8 cellular contexts compared by ENCODE assay signal in genomic region chr22:41619979-41620645, GRCh38. TPM values are rescaled to one million over a fixed set of nuclear protein-coding genes. Genes with fewer than 3 reads are reported as not detected.
DNase-seq lines count a peak whose midpoint lies in the region; ATAC-seq and TF ChIP-seq lines count a peak whose summit lies in the region.

No MANE protein-coding gene starts in this region.

- DNase-seq in DND-41: peak; percentile 50
- DNase-seq in HFFc6: no peak
- no peak for DNase-seq in Panc1 (ENCODE audit: low read depth, low spot score)
- peak; percentile 57 for DNase-seq in activated naive CD4-positive, alpha-beta T cell treated with Interleukin-2 at 50 U/mL for 16 hours
- peak; percentile 38 for DNase-seq in left cardiac atrium
- peak; percentile 48 to 67 for DNase-seq in psoas muscle
- DNase-seq in 8988T: no peak

- intact Hi-C loops in Panc1 (cut with micrococcal nuclease; ENCODE audit: unreplicated experiment) (no loop called here), left cardiac atrium (cut with DNase I) (no loop called here), psoas muscle (cut with DNase I) (no loop called here)

- H3K4me3 ChIP-seq in DND-41 (ENCODE audit: low read depth in 1 of 2, low read length in 2 of 2) (peak overlapping the region; percentile 64 to 97), Panc1 (ENCODE audit: low read depth in 2 of 2, low read length in 2 of 2) (peak overlapping the region; percentile 71 to 91), psoas muscle (peak overlapping the region; percentile 82)

- H3K79me2 ChIP-seq in DND-41 (ENCODE audit: insufficient read depth, low read length): peaks cover 46% of the 10 kb centered on the region

- peaks cover 34% of the 10 kb centered on the region for H3K4me1 ChIP-seq in DND-41 (ENCODE audit: insufficient read depth, low read length)
- peaks cover 7% of the 10 kb centered on the region; the same call in 1 of the 2 replicates for H3K4me1 ChIP-seq in Panc1 (ENCODE audit: control insufficient read depth, insufficient read depth, low read length)
- peaks cover 26% of the 10 kb centered on the region for H3K4me1 ChIP-seq in psoas muscle

- POLR2A ChIA-PET in Panc1 (lab: Charles Lee): interaction anchor here (0.6 to 1.0 kb wide), 2 partner anchors 16 to 30 kb away, joined by 3 read pairs; no protein-coding TSS in a partner anchor

- H3K9ac ChIP-seq in DND-41 (ENCODE audit: low read depth, low read length): peak overlapping the region; percentile 92

- CTCF ChIA-PET in Panc1 (lab: Charles Lee): no interaction called here

- WGBS in psoas muscle, 3 donors: 3% methylated on average over 25 of the region's 25 CpGs

- H2AFZ ChIP-seq in DND-41 (ENCODE audit: low read depth, low read length): peak overlapping the region; percentile 87

- in situ Hi-C loops in Panc1 (cut with HindIII; ENCODE audit: low pct_unique_long_range_greater_than_20kb, low sequenced_read_pairs): no loop called here

- TF ChIP-seq CTCF in DND-41 (IDR thresholded peaks at IDR 0.05; ENCODE audit: borderline replicate concordance, extremely low read depth, low read length, poor library complexity, severe bottlenecking) (peak; percentile 38), HFFc6 (IDR thresholded peaks at IDR 0.05) (no peak; the same call in 1 of the 2 replicates), Panc1 (IDR thresholded peaks at IDR 0.05) (no peak), psoas muscle (IDR thresholded peaks at IDR 0.05) (no peak)

- peaks cover 14% of the 10 kb centered on the region for H3K36me3 Mint-ChIP-seq in HFFc6 (ENCODE audit: low read depth)

- peaks cover 39% of the 10 kb centered on the region for H3K4me1 Mint-ChIP-seq in HFFc6 (ENCODE audit: low read depth)

- H3K36me3 ChIP-seq in DND-41 (ENCODE audit: insufficient read depth, low read length) (peaks cover 27% of the 10 kb centered on the region), Panc1 (ENCODE audit: control insufficient read depth, insufficient read depth, low read length) (peaks cover 14% of the 10 kb centered on the region), psoas muscle (ENCODE audit: insufficient read depth in 1 of 2, low read depth in 1 of 2) (peaks cover 0 to 30% of the 10 kb centered on the region in 2 donors)

- H3K9me3 Mint-ChIP-seq in HFFc6: no peaks in the 10 kb centered on the region

- H3K27ac ChIP-seq in DND-41 (ENCODE audit: low read length): peak overlapping the region; percentile 73
- peak overlapping the region; percentile 86 for H3K27ac ChIP-seq in Panc1 (ENCODE audit: low read length)
- peak overlapping the region; percentile 95 for H3K27ac ChIP-seq in psoas muscle

- H4K20me1 ChIP-seq in DND-41 (ENCODE audit: insufficient read depth, low read length): peaks cover 13% of the 10 kb centered on the region

- peak overlapping the region; percentile 98 for H3K27ac Mint-ChIP-seq in HFFc6

- H3K4me3 Mint-ChIP-seq in HFFc6: peak overlapping the region; percentile 94

- H3K9me3 ChIP-seq in DND-41 (ENCODE audit: insufficient read depth, low read length, severe bottlenecking) (no peaks in the 10 kb centered on the region), Panc1 (ENCODE audit: control insufficient read depth, insufficient read depth, low read depth, low read length) (no peaks in the 10 kb centered on the region), psoas muscle (no peaks in the 10 kb centered on the region)

- H3K27me3 Mint-ChIP-seq in HFFc6 (ENCODE audit: insufficient read depth): no peaks in the 10 kb centered on the region

- BruUV-seq in Panc1 (replicated peaks; lab: Mats Ljungman, UMichigan): no TSS peak

- ATAC-seq in DND-41 (ENCODE audit: insufficient read depth, low read depth) (peak; percentile 37), Panc1 (peak; percentile 43; the same call in 1 of the 2 replicates), left cardiac atrium (peak; percentile 23 to 31), psoas muscle (peak; percentile 28 to 42 (median 32)), GM21423 (IDR thresholded peaks at IDR 0.05; ENCODE audit: unreplicated experiment) (no peak)

- H3K27me3 ChIP-seq in DND-41 (ENCODE audit: insufficient read depth, low read length, poor library complexity): no peaks in the 10 kb centered on the region
- H3K27me3 ChIP-seq in Panc1 (ENCODE audit: control insufficient read depth, insufficient read depth, low read length): no peaks in the 10 kb centered on the region
- no peaks in the 10 kb centered on the region for H3K27me3 ChIP-seq in psoas muscle (ENCODE audit: insufficient read depth in 3 of 3, low read length in 2 of 3)

- H3K4me2 ChIP-seq in DND-41 (ENCODE audit: insufficient read depth, low read length): peak overlapping the region; percentile 76

RNA-seq across cellular contexts. Expression of gene DESI1, which starts 0.7 kb away (rescaled TPM):
- 10 to 100 TPM; 41.4 to 53.3 (median 46.1) TPM for total RNA-seq in HFFc6 (2021; fragmentation: NEBNext Ultra II Directional; extraction: Animal tissue kit (Norgen Biotek cat#: 25700))
- total RNA-seq in Panc1 (2021; ENCODE audit: unreplicated experiment): 33.5 TPM
- 14.9 TPM for polyA plus RNA-seq in Panc1 (2012; ENCODE audit: insufficient read length)
- total RNA-seq in left cardiac atrium: 10 to 100 TPM; 56.5 to 64.0 TPM
- total RNA-seq in psoas muscle: 10 to 100 TPM; 17.5 to 27.6 (median 23.2) TPM
- 10 to 100 TPM; 14.7 to 23.3 (median 18.9) TPM for polyA plus RNA-seq in psoas muscle

RNA-seq across cellular contexts. Expression of gene XRCC6, which starts 1.0 kb away (rescaled TPM):
- total RNA-seq in HFFc6 (2021; fragmentation: NEBNext Ultra II Directional; extraction: Animal tissue kit (Norgen Biotek cat#: 25700)): 100 to 1,000 TPM; 324 to 395 (median 373) TPM
- total RNA-seq in Panc1 (2021; ENCODE audit: unreplicated experiment) (287 TPM), left cardiac atrium (100 to 1,000 TPM; 141 to 169 TPM), psoas muscle (100 to 1,000 TPM; 185 to 252 (median 217) TPM)
- 246 TPM for polyA plus RNA-seq in Panc1 (2012; ENCODE audit: insufficient read length)
- polyA plus RNA-seq in psoas muscle: 100 to 1,000 TPM; 156 to 291 (median 259) TPM

RNA-seq across cellular contexts. Expression of gene PMM1, which starts 30.5 kb away (rescaled TPM):
- total RNA-seq in HFFc6 (2021; fragmentation: NEBNext Ultra II Directional; extraction: Animal tissue kit (Norgen Biotek cat#: 25700)): 10 to 100 TPM; 60.1 to 69.2 (median 64.8) TPM
- total RNA-seq in Panc1 (2021; ENCODE audit: unreplicated experiment): 30.5 TPM
- 32.9 TPM for polyA plus RNA-seq in Panc1 (2012; ENCODE audit: insufficient read length)
- 10 to 100 TPM; 13.0 to 22.1 TPM for total RNA-seq in left cardiac atrium
- 10 to 100 TPM in 2 of 4 donors, 1 to 10 TPM in 2; 7.3 to 12.2 (median 9.2) TPM for total RNA-seq in psoas muscle
- 10 to 100 TPM; 10.3 to 14.5 (median 13.2) TPM for polyA plus RNA-seq in psoas muscle

RNA-seq across cellular contexts. Expression of gene CSDC2, which starts 59.3 kb away (rescaled TPM):
- 1 to 10 TPM; 3.4 to 7.9 (median 4.2) TPM for total RNA-seq in HFFc6 (2021; fragmentation: NEBNext Ultra II Directional; extraction: Animal tissue kit (Norgen Biotek cat#: 25700))
- 1.5 TPM for total RNA-seq in Panc1 (2021; ENCODE audit: unreplicated experiment)
- 1.6 TPM for polyA plus RNA-seq in Panc1 (2012; ENCODE audit: insufficient read length)
- 100 to 1,000 TPM; 165 to 217 TPM for total RNA-seq in left cardiac atrium
- total RNA-seq in psoas muscle: 1 to 10 TPM in 1 of 4 donors, under 1 TPM in 3; 0.27 to 1.1 (median 0.77) TPM
- under 1 TPM; 0.60 to 0.69 (median 0.66) TPM for polyA plus RNA-seq in psoas muscle

Comparison
In these comparisons a context has a peak if more than half of its experiments do, and no peak if none do; other contexts are left out.
1. DNase-seq: peak in DND-41 (single experiment), activated naive CD4-positive, alpha-beta T cell treated with Interleukin-2 at 50 U/mL for 16 hours (single experiment), left cardiac atrium (single experiment) and psoas muscle (2 of 2); none in HFFc6 (single experiment), Panc1 (single experiment) and 8988T (single experiment).
2. Peak in every context shown above with its lines, with median percentiles within 50 percentile points of each other: H3K27ac ChIP-seq and H3K4me3 ChIP-seq.